In genomic region chr3:4754180-4755086, GRCh38 we compare ENCODE assay signal across 9 cellular contexts.
DNase-seq lines count a peak whose midpoint lies in the region; ATAC-seq and TF ChIP-seq lines count a peak whose summit lies in the region.
"Had no signal": no experiment of that assay in that cellular context is flagged by ENCODE, and none has a peak within 500 bp of the region (broad histone marks: within the 10 kb centered on the region; RNA-seq: fewer than 3 reads in every experiment).

No MANE protein-coding gene starts in this region.

- ATAC-seq in GM18498 (IDR thresholded peaks at IDR 0.05; ENCODE audit: unreplicated experiment) (peak; percentile 67), GM21360 (IDR thresholded peaks at IDR 0.05; ENCODE audit: unreplicated experiment) (peak; percentile 80), HG03175 (IDR thresholded peaks at IDR 0.05; ENCODE audit: unreplicated experiment) (peak; percentile 71), SK-N-SH treated with all-trans-retinoic acid at 6 μM for 48 hours (no peak)

- DNase-seq in glomerular visceral epithelial cell (ENCODE audit: extremely low spot score) (peak; percentile 41), AG08396 (ENCODE audit: low spot score) (no peak), NCI-H2171 (lab: John Stamatoyannopoulos, UW) (no peak), NCI-H1417 (lab: John Stamatoyannopoulos, UW) (no peak)
- DNase-seq: KBM-7 had no signal

TF ChIP-seq in SK-N-SH treated with all-trans-retinoic acid at 6 μM for 48 hours, 23 proteins besides CTCF, POLR2A, EP300 and RAD21:
- TF ChIP-seq ZFP3 (CRISPR knock-in tag; IDR thresholded peaks at IDR 0.05) (no peak), CREB5 (CRISPR knock-in tag; IDR thresholded peaks at IDR 0.05; ENCODE audit: low read depth) (no peak), ARNTL (CRISPR knock-in tag; IDR thresholded peaks at IDR 0.05; ENCODE audit: borderline replicate concordance, low read depth) (no peak), ZFP30 (CRISPR knock-in tag; IDR thresholded peaks at IDR 0.05) (no peak), ZC3H10 (CRISPR knock-in tag; IDR thresholded peaks at IDR 0.05) (no peak), TCF4 (CRISPR knock-in tag; IDR thresholded peaks at IDR 0.05; ENCODE audit: borderline replicate concordance) (no peak), ZNF565 (CRISPR knock-in tag; conservative IDR thresholded peaks at IDR 0.05; ENCODE audit: low read depth) (no peak), TSHZ2 (CRISPR knock-in tag; IDR thresholded peaks at IDR 0.05) (no peak), POU6F1 (CRISPR knock-in tag; IDR thresholded peaks at IDR 0.05; ENCODE audit: borderline replicate concordance, low read depth) (no peak), ISL1 (CRISPR knock-in tag; IDR thresholded peaks at IDR 0.05) (no peak)
- TF ChIP-seq, protein P1, sequence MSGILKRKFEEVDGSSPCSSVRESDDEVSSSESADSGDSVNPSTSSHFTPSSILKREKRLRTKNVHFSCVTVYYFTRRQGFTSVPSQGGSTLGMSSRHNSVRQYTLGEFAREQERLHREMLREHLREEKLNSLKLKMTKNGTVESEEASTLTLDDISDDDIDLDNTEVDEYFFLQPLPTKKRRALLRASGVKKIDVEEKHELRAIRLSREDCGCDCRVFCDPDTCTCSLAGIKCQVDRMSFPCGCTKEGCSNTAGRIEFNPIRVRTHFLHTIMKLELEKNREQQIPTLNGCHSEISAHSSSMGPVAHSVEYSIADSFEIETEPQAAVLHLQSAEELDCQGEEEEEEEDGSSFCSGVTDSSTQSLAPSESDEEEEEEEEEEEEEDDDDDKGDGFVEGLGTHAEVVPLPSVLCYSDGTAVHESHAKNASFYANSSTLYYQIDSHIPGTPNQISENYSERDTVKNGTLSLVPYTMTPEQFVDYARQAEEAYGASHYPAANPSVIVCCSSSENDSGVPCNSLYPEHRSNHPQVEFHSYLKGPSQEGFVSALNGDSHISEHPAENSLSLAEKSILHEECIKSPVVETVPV (CRISPR knock-in tag; IDR thresholded peaks at IDR 0.05), result no peak
TF ChIP-seq in SK-N-SH treated with all-trans-retinoic acid at 6 μM for 48 hours: peak in this region for 0.
